ENCODE assay signal across 1 cellular context in the genomic region with DNA sequence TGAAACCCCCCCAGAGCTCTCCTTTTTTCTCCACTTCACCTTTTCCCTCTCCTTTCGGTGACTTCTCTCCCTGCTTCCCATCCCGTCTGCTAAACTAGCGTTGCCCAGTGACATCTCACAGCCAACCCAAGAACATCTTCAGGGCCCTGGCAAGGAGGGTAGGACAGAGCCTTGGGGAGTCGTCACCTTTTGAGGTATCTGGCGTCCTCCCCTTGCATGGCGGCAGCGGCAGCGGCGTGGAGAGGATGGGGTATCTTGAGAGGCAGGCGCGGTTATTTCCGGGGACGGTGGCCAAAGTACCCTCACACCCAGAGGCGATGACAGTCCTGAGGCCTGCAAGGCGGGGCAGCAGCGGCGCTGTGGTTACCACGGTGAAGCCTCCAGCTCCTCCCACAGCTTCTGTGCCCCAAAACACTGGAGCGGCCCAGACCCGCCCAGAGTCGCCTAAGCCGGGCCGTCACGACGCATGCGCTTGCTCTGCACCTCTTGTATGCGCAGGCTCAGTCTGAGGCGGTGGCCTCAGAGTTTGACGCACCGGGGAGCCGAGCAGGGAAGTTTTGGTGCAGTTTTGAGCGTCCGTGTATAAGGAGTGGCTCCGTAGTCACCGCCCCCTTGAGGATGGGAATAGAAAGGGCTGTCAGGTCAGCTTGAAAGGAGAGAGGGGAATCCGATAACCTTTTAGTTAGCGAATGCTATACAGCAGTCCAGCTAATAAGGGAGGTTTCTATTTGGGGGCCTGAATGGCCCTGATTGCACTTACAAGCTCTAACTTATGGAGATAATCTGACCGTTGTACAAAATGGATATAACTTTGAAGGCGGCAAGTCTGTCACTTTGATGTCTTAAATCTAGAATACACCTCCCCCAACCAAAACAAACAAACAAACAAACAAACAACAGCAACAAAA.
TF ChIP-seq lines count a peak whose summit lies in the region.

A gene (minus strand): TSS at position 446 of the 908 bp plus-strand sequence. CDS start 228 bp downstream, at position 218.

TF ChIP-seq in HepG2, 621 proteins besides CTCF, POLR2A, EP300 and RAD21 (continued from another document):
- TF ChIP-seq, protein P1, sequence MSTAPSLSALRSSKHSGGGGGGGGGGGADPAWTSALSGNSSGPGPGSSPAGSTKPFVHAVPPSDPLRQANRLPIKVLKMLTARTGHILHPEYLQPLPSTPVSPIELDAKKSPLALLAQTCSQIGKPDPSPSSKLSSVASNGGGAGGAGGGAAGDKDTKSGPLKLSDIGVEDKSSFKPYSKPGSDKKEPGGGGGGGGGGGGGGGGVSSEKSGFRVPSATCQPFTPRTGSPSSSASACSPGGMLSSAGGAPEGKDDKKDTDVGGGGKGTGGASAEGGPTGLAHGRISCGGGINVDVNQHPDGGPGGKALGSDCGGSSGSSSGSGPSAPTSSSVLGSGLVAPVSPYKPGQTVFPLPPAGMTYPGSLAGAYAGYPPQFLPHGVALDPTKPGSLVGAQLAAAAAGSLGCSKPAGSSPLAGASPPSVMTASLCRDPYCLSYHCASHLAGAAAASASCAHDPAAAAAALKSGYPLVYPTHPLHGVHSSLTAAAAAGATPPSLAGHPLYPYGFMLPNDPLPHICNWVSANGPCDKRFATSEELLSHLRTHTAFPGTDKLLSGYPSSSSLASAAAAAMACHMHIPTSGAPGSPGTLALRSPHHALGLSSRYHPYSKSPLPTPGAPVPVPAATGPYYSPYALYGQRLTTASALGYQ (CRISPR knock-in tag; IDR thresholded peaks at IDR 0.05), result no peak
- TF ChIP-seq SOX13 (IDR thresholded peaks at IDR 0.05) (no peak), SOX13 (CRISPR knock-in tag; conservative IDR thresholded peaks at IDR 0.05 in 1 of 2, IDR thresholded peaks at IDR 0.05 in 1 of 2) (0 out of 4 replicates have a peak, but pooled peaks of 1 of the 2 experiments have one; percentile 33), RXRB (CRISPR knock-in tag; IDR thresholded peaks at IDR 0.05; ENCODE audit: borderline replicate concordance) (peak; percentile 47; the same call in 1 of the 2 replicates), GTF3A (CRISPR knock-in tag; conservative IDR thresholded peaks at IDR 0.05) (0 out of 2 replicates have a peak, but pooled peaks have one; percentile 58), YEATS2 (CRISPR knock-in tag; IDR thresholded peaks at IDR 0.05; ENCODE audit: borderline replicate concordance) (peak; percentile 84; the same call in 1 of the 2 replicates)
